8 cellular contexts compared by ENCODE assay signal in the genomic region with DNA sequence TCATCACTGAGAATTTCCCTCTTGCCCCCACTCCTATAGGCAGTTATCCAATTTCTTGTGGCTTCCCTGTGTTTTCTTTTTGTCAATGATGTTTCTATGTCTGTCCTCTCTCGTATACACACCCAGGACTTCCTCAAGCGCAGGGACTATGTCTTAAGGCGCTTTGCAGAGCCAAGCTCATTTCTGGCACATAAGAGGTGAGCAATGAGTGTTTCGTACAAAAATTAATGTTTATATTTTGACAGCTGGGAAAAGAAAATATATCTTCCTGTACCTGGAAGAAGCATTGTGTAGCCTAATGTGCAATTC. TPM values are rescaled to one million over a fixed set of nuclear protein-coding genes. Genes with fewer than 3 reads are reported as not detected.
A peak's percentile ranks its signal among the peaks of the same experiment; 100 is the strongest.
DNase-seq lines count a peak whose midpoint lies in the region; ATAC-seq and TF ChIP-seq lines count a peak whose summit lies in the region.

No MANE protein-coding gene starts in this region.

- H3K4me1 Mint-ChIP-seq in activated naive CD8-positive, alpha-beta T cell treated with anti-CD3 and anti-CD28 coated beads, Interleukin-2, amount 50 U/mL, for 24 hours = peaks cover 65% of the 10 kb centered on the region

- POLR2A ChIA-PET in AG04449 (lab: Yijun Ruan, JAX) = interaction anchor here (1.0 to 1.1 kb wide), 2 partner anchors 10 to 32 kb away, joined by 3 to 4 read pairs; no protein-coding TSS in a partner anchor
- POLR2A ChIA-PET in HEK293 (lab: Yijun Ruan, JAX) = interaction anchor here (1.0 to 3.8 kb wide), 6 partner anchors 8 to 69 kb away, joined by 3 to 40 read pairs (median 22); partner anchors contain the start of genes PSMC5, SMARCD2 and STRADA

- H3K4me1 ChIP-seq in HEK293 (ENCODE audit: control insufficient read depth, insufficient read depth, low read length) (no peaks in the 10 kb centered on the region; the same call in none of the 2 replicates), transverse colon (peaks cover 15 to 37% (median 31%) of the 10 kb centered on the region in 4 donors)

- no peak for ATAC-seq in activated naive CD8-positive, alpha-beta T cell treated with anti-CD3 and anti-CD28 coated beads, Interleukin-2, amount 50 U/mL, for 24 hours

- H3K9me3 Mint-ChIP-seq in activated naive CD8-positive, alpha-beta T cell treated with anti-CD3 and anti-CD28 coated beads, Interleukin-2, amount 50 U/mL, for 24 hours = no peaks in the 10 kb centered on the region

- no peaks in the 10 kb centered on the region for H3K27me3 ChIP-seq in transverse colon

- TF ChIP-seq POLR2A in transverse colon (IDR thresholded peaks at IDR 0.05) = no peak

- no peak for TF ChIP-seq CTCF in AG04449 (IDR thresholded peaks at IDR 0.05; ENCODE audit: insufficient read depth, low read length, missing control alignments)
- TF ChIP-seq CTCF in HEK293 (tag by site-specific recombination; IDR thresholded peaks at IDR 0.05) = no peak
- TF ChIP-seq CTCF in transverse colon (IDR thresholded peaks at IDR 0.05) = no peak

- no peaks in the 10 kb centered on the region for H3K9me3 ChIP-seq in HEK293 (ENCODE audit: control insufficient read depth, insufficient read depth, low read depth, low read length)
- H3K9me3 ChIP-seq in transverse colon = no peaks in the 10 kb centered on the region

- no peak for TF ChIP-seq EP300 in transverse colon (IDR thresholded peaks at IDR 0.05; ENCODE audit: low read depth)

- 0 to 1% methylated on average over 3 to 4 of the region's 4 CpGs for WGBS in transverse colon (ENCODE audit: low coverage in 1 of 2), 2 donors

- peaks cover 37 to 54% of the 10 kb centered on the region in 2 experiments for H3K36me3 ChIP-seq in HEK293 (ENCODE audit: control insufficient read depth in 2 of 2, insufficient read depth in 1 of 2, low read length in 2 of 2)
- peaks cover 0 to 7% (median 0%) of the 10 kb centered on the region in 4 donors for H3K36me3 ChIP-seq in transverse colon

- CTCF ChIA-PET in AG04449 (lab: Yijun Ruan, JAX) (interaction anchor here (1.0 kb wide), 1 partner anchor 76 kb away, joined by 5 read pairs; no protein-coding TSS in a partner anchor), HEK293 (lab: Yijun Ruan, JAX) (interaction anchor here (0.7 to 1.9 kb wide), 3 partner anchors 8 to 76 kb away, joined by 3 to 5 read pairs (median 3); no protein-coding TSS in a partner anchor)

- peak overlapping the region; percentile 91 for H3K27ac ChIP-seq in HEK293 (ENCODE audit: extremely low read depth, low read depth, low read length)
- peak overlapping the region; percentile 93 to 98 (median 96) for H3K27ac ChIP-seq in transverse colon

- H3K4me3 ChIP-seq in AG04449 (ENCODE audit: low read depth, low read length) (peak overlapping the region; percentile 84), HEK293 (ENCODE audit: low read depth, low read length) (peak overlapping the region; percentile 90), transverse colon (peak overlapping the region; percentile 82 to 96 (median 94))

- peaks cover 5% of the 10 kb centered on the region for H3K27me3 Mint-ChIP-seq in activated naive CD8-positive, alpha-beta T cell treated with anti-CD3 and anti-CD28 coated beads, Interleukin-2, amount 50 U/mL, for 24 hours

- in situ Hi-C loops in transverse colon (cut with MboI; ENCODE audit: low pct_ligation_motif_present in 1 of 4, low pct_unique_long_range_greater_than_20kb in 1 of 4, low sequenced_read_pairs in 3 of 4) = loop anchor here in 1 of 4 donors (5.0 kb wide), 1 partner anchor 52 kb away; the partner anchor contains the start of genes FTSJ3 and PSMC5

- peak overlapping the region; percentile 98 for H3K4me3 Mint-ChIP-seq in activated naive CD8-positive, alpha-beta T cell treated with anti-CD3 and anti-CD28 coated beads, Interleukin-2, amount 50 U/mL, for 24 hours

- intact Hi-C loops in transverse colon (cut with DNase I; ENCODE audit: low total_unique reads) = loop anchor here (10.0 kb wide), 1 partner anchor 70 kb away; the partner anchor contains the start of gene SMARCD2

- DNase-seq in AG04449 (ENCODE audit: low read depth, low spot score) (no peak), left kidney (ENCODE audit: low read depth, low spot score) (peak; percentile 3), transverse colon (no peak), SW480 (ENCODE audit: low spot score) (no peak), NCI-H2107 treated with DMSO at 0.1 percent for 48 hours (lab: John Stamatoyannopoulos, UW; ENCODE audit: unreplicated experiment) (no peak), DMS114 treated with DMSO at 0.1 percent for 48 hours (lab: John Stamatoyannopoulos, UW; ENCODE audit: unreplicated experiment) (no peak)
- DNase-seq in activated naive CD8-positive, alpha-beta T cell treated with anti-CD3 and anti-CD28 coated beads, Interleukin-2, amount 50 U/mL, for 24 hours = no peak

- H3K36me3 Mint-ChIP-seq in activated naive CD8-positive, alpha-beta T cell treated with anti-CD3 and anti-CD28 coated beads, Interleukin-2, amount 50 U/mL, for 24 hours (ENCODE audit: low read depth) = peaks cover 55% of the 10 kb centered on the region

- H3K27ac Mint-ChIP-seq in activated naive CD8-positive, alpha-beta T cell treated with anti-CD3 and anti-CD28 coated beads, Interleukin-2, amount 50 U/mL, for 24 hours = peak overlapping the region; percentile 100

TF ChIP-seq in HEK293, 187 proteins besides CTCF, POLR2A, EP300 and RAD21 (continues in another document):
- TF ChIP-seq TCF7L2 (IDR thresholded peaks at IDR 0.05; ENCODE audit: borderline replicate concordance, low read depth, low read length) (no peak), ZFP69B (tag by site-specific recombination; IDR thresholded peaks at IDR 0.05) (no peak), GLI4 (tag by site-specific recombination; IDR thresholded peaks at IDR 0.05) (no peak), ZNF366 (tag by site-specific recombination; conservative IDR thresholded peaks at IDR 0.05) (no peak), ZSCAN16 (tag by site-specific recombination; IDR thresholded peaks at IDR 0.05) (no peak), ZNF560 (tag by site-specific recombination; IDR thresholded peaks at IDR 0.05; ENCODE audit: borderline replicate concordance) (no peak), ZBTB17 (tag by site-specific recombination; IDR thresholded peaks at IDR 0.05) (no peak), ZBTB20 (tag by site-specific recombination; IDR thresholded peaks at IDR 0.05) (no peak), ZNF146 (tag by site-specific recombination; IDR thresholded peaks at IDR 0.05) (no peak), EGR2 (tag by site-specific recombination; IDR thresholded peaks at IDR 0.05; ENCODE audit: low read depth) (no peak)
- TF ChIP-seq, protein P1, sequence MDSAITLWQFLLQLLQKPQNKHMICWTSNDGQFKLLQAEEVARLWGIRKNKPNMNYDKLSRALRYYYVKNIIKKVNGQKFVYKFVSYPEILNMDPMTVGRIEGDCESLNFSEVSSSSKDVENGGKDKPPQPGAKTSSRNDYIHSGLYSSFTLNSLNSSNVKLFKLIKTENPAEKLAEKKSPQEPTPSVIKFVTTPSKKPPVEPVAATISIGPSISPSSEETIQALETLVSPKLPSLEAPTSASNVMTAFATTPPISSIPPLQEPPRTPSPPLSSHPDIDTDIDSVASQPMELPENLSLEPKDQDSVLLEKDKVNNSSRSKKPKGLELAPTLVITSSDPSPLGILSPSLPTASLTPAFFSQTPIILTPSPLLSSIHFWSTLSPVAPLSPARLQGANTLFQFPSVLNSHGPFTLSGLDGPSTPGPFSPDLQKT (IDR thresholded peaks at IDR 0.05; ENCODE audit: borderline replicate concordance, low read depth, low read length) = no peak
- TF ChIP-seq, protein P2, sequence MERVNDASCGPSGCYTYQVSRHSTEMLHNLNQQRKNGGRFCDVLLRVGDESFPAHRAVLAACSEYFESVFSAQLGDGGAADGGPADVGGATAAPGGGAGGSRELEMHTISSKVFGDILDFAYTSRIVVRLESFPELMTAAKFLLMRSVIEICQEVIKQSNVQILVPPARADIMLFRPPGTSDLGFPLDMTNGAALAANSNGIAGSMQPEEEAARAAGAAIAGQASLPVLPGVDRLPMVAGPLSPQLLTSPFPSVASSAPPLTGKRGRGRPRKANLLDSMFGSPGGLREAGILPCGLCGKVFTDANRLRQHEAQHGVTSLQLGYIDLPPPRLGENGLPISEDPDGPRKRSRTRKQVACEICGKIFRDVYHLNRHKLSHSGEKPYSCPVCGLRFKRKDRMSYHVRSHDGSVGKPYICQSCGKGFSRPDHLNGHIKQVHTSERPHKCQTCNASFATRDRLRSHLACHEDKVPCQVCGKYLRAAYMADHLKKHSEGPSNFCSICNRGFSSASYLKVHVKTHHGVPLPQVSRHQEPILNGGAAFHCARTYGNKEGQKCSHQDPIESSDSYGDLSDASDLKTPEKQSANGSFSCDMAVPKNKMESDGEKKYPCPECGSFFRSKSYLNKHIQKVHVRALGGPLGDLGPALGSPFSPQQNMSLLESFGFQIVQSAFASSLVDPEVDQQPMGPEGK (tag by site-specific recombination; IDR thresholded peaks at IDR 0.05) = no peak
- TF ChIP-seq, protein P3, sequence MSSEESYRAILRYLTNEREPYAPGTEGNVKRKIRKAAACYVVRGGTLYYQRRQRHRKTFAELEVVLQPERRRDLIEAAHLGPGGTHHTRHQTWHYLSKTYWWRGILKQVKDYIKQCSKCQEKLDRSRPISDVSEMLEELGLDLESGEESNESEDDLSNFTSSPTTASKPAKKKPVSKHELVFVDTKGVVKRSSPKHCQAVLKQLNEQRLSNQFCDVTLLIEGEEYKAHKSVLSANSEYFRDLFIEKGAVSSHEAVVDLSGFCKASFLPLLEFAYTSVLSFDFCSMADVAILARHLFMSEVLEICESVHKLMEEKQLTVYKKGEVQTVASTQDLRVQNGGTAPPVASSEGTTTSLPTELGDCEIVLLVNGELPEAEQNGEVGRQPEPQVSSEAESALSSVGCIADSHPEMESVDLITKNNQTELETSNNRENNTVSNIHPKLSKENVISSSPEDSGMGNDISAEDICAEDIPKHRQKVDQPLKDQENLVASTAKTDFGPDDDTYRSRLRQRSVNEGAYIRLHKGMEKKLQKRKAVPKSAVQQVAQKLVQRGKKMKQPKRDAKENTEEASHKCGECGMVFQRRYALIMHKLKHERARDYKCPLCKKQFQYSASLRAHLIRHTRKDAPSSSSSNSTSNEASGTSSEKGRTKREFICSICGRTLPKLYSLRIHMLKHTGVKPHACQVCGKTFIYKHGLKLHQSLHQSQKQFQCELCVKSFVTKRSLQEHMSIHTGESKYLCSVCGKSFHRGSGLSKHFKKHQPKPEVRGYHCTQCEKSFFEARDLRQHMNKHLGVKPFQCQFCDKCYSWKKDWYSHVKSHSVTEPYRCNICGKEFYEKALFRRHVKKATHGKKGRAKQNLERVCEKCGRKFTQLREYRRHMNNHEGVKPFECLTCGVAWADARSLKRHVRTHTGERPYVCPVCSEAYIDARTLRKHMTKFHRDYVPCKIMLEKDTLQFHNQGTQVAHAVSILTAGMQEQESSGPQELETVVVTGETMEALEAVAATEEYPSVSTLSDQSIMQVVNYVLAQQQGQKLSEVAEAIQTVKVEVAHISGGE (tag by site-specific recombination; conservative IDR thresholded peaks at IDR 0.05; ENCODE audit: low read depth) = no peak

RNA-seq across cellular contexts. Expression of gene DDX42, which starts 1.0 kb away (rescaled TPM):
- total RNA-seq in transverse colon = 100 to 1,000 TPM in 2 of 4 donors, 10 to 100 TPM in 2; 71.8 to 129 (median 99.4) TPM

RNA-seq across cellular contexts. Expression of gene CCDC47, which starts 1.5 kb away (rescaled TPM):
- total RNA-seq in transverse colon = 100 to 1,000 TPM in 3 of 4 donors, 10 to 100 TPM in 1; 78.2 to 129 (median 101) TPM

RNA-seq across cellular contexts. Expression of gene STRADA, which starts 33.3 kb away (rescaled TPM):
- 10 to 100 TPM; 23.1 to 37.8 (median 33.8) TPM for total RNA-seq in transverse colon

RNA-seq across cellular contexts. Expression of gene PSMC5, which starts 52.3 kb away (rescaled TPM):
- total RNA-seq in transverse colon = 100 to 1,000 TPM in 1 of 4 donors, 10 to 100 TPM in 3; 63.2 to 131 (median 77.9) TPM

RNA-seq across cellular contexts. Expression of gene FTSJ3, which starts 52.5 kb away (rescaled TPM):
- total RNA-seq in transverse colon = 10 to 100 TPM; 17.7 to 45.9 (median 34.6) TPM
